8 cellular contexts compared by ENCODE assay signal in the genomic region with DNA sequence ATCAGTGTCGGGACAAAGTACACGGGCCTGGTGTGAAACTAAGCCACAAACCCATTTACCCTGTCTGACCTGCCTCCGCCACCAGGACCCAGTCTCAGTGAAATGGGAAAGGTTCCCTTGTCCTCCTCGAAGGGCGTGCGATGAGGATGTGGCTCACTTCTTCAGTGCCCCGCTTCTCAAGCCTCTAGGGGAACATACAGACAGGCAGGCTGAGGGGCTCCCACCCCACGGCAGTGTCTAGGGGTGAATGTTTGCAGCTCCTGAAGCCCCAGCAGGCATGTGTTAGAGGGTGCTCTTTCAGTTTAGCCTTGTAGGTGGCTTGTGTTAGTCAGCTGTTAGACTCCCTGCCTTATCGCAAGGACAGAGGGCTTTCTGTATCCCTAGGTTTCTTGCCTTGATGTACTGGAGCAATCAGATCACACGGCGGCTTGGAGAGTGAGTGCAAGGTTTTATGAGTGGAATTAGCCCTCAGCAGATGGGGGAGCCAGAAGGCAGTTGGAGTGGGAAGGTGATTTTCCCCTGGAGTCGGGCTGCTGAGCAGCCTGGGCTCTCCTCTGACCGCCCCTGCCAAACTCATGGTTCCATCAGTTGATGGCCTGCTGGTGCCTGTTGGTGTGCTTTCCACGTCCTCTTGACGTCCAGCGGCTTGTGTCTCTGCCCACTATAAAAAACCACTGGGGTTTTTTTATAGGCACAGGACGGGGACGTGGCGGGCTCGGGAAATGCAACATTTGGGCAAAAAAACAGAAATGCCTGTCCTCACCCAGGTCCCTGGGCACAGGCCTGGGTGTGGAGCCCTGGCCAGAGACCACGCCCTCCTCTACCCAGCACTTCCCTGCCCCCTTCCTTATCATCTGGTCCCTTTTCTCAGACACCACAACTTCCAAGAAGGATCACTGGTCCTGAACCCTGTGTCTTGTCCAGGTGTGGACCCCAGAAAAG. TPM values are rescaled to one million over a fixed set of nuclear protein-coding genes. Genes with fewer than 3 reads are reported as not detected.
DNase-seq lines count a peak whose midpoint lies in the region; ATAC-seq, FAIRE-seq and TF ChIP-seq lines count a peak whose summit lies in the region.

No MANE protein-coding gene starts in this region.

- DNase-seq in A549 (ENCODE audit: low read depth in 1 of 2, low spot score in 1 of 2), result peak; percentile 32 to 33
- peak; percentile 51 for DNase-seq in GM06990 (ENCODE audit: extremely low read depth, insufficient read length)
- DNase-seq in MM.1S, result peak; percentile 41
- DNase-seq in activated CD8-positive, alpha-beta memory T cell treated with anti-CD3 and anti-CD28 coated beads, Interleukin-2, amount 10 ng/mL, durations not matched to agents 7 days and 5 days, result peak; percentile 61
- peak; percentile 44 for DNase-seq in germinal center (ENCODE audit: low spot score)
- DNase-seq in NCI-H2029 (lab: John Stamatoyannopoulos, UW), result no peak
- no peak for DNase-seq in effector CD4-positive, alpha-beta T cell

- TF ChIP-seq POLR2A in A549 (IDR thresholded peaks at IDR 0.05; ENCODE audit: low read length), result no peak

- H3K4me1 Mint-ChIP-seq in activated CD8-positive, alpha-beta memory T cell treated with anti-CD3 and anti-CD28 coated beads, Interleukin-2, amount 10 ng/mL, durations not matched to agents 7 days and 5 days, result peaks cover 27% of the 10 kb centered on the region

- peak overlapping the region; percentile 93 for H3K4me2 ChIP-seq in A549
- H3K4me2 ChIP-seq in MM.1S (ENCODE audit: low read depth, low read length), result peak overlapping the region; percentile 98
- H3K4me2 ChIP-seq in skeletal muscle satellite cell (ENCODE audit: low read length), result peak overlapping the region; percentile 99

- peak overlapping the region; percentile 90 for H3K9ac ChIP-seq in MM.1S (ENCODE audit: low read length)
- H3K9ac ChIP-seq in skeletal muscle satellite cell (ENCODE audit: low read depth, low read length), result peak overlapping the region; percentile 93

- H3K36me3 ChIP-seq in GM06990 (ENCODE audit: control insufficient read depth, insufficient read depth, low read length), result peaks cover 7% of the 10 kb centered on the region
- peaks cover 7% of the 10 kb centered on the region for H3K36me3 ChIP-seq in MM.1S (replicated peaks; ENCODE audit: insufficient read depth, low read length)
- peaks cover 13% of the 10 kb centered on the region for H3K36me3 ChIP-seq in skeletal muscle satellite cell (ENCODE audit: insufficient read depth, low read length)

- no peaks in the 10 kb centered on the region for H3K9me3 ChIP-seq in A549
- no peaks in the 10 kb centered on the region for H3K9me3 ChIP-seq in MM.1S (replicated peaks; ENCODE audit: insufficient read depth, low read length)
- no peaks in the 10 kb centered on the region for H3K9me3 ChIP-seq in skeletal muscle satellite cell (replicated peaks; ENCODE audit: low read length)

- H3K4me1 ChIP-seq in A549, result peaks cover 16% of the 10 kb centered on the region
- peaks cover 8% of the 10 kb centered on the region for H3K4me1 ChIP-seq in MM.1S (ENCODE audit: low read length)
- H3K4me1 ChIP-seq in skeletal muscle satellite cell (ENCODE audit: control insufficient read depth, insufficient read depth, low read length), result peaks cover 16% of the 10 kb centered on the region

- TF ChIP-seq EP300 in A549 (IDR thresholded peaks at IDR 0.05), result no peak

- no peak for TF ChIP-seq CTCF in A549 (IDR thresholded peaks at IDR 0.05)
- no peak for TF ChIP-seq CTCF in GM06990 (IDR thresholded peaks at IDR 0.05; ENCODE audit: insufficient read depth, low read length, poor library complexity, severe bottlenecking)
- TF ChIP-seq CTCF in MM.1S (IDR thresholded peaks at IDR 0.05; ENCODE audit: low read length), result no peak

- no peak for FAIRE-seq in A549 (lab: Jason Lieb, UNC)

- peak; percentile 62 for ATAC-seq in A549
- peak; percentile 52 for ATAC-seq in activated CD8-positive, alpha-beta memory T cell treated with anti-CD3 and anti-CD28 coated beads, Interleukin-2, amount 10 ng/mL, durations not matched to agents 7 days and 5 days

- H3K27me3 ChIP-seq in GM06990 (replicated peaks; ENCODE audit: control insufficient read depth, insufficient read depth, low read length) (no peaks in the 10 kb centered on the region), MM.1S (replicated peaks; ENCODE audit: insufficient read depth, low read length) (no peaks in the 10 kb centered on the region), skeletal muscle satellite cell (ENCODE audit: control insufficient read depth, insufficient read depth, low read length) (no peaks in the 10 kb centered on the region)

- H3K36me3 Mint-ChIP-seq in activated CD8-positive, alpha-beta memory T cell treated with anti-CD3 and anti-CD28 coated beads, Interleukin-2, amount 10 ng/mL, durations not matched to agents 7 days and 5 days, result peaks cover 15% of the 10 kb centered on the region

- no peaks in the 10 kb centered on the region for H3K27me3 Mint-ChIP-seq in activated CD8-positive, alpha-beta memory T cell treated with anti-CD3 and anti-CD28 coated beads, Interleukin-2, amount 10 ng/mL, durations not matched to agents 7 days and 5 days

- no peak for TF ChIP-seq RAD21 in A549 (conservative IDR thresholded peaks at IDR 0.05 in 1 of 2, IDR thresholded peaks at IDR 0.05 in 1 of 2)

- H3K9me3 Mint-ChIP-seq in activated CD8-positive, alpha-beta memory T cell treated with anti-CD3 and anti-CD28 coated beads, Interleukin-2, amount 10 ng/mL, durations not matched to agents 7 days and 5 days (ENCODE audit: low read depth), result no peaks in the 10 kb centered on the region

- H2AFZ ChIP-seq in MM.1S (ENCODE audit: low read length), result peak overlapping the region; percentile 70

- peak overlapping the region; percentile 91 for H3K4me3 Mint-ChIP-seq in activated CD8-positive, alpha-beta memory T cell treated with anti-CD3 and anti-CD28 coated beads, Interleukin-2, amount 10 ng/mL, durations not matched to agents 7 days and 5 days

- POLR2A ChIA-PET in A549 (lab: Yijun Ruan, JAX), result interaction anchor here (1.0 to 2.0 kb wide), 5 partner anchors 9 to 111 kb away, joined by 3 to 8 read pairs (median 3); a partner anchor contains a TSS

- H3F3A ChIP-seq in MM.1S (ENCODE audit: insufficient read depth, low read length), result peaks cover 10% of the 10 kb centered on the region

- 46% methylated on average over 17 of the region's 21 CpGs for WGBS in A549 (ENCODE audit: missing lambda C conversion rate)

- H3K27ac ChIP-seq in A549 (peak overlapping the region; percentile 94 to 98), MM.1S (ENCODE audit: low read length) (peak overlapping the region; percentile 39; the same call in 1 of the 2 replicates)

- H3K4me3 ChIP-seq in A549 (peak overlapping the region; percentile 99), GM06990 (replicated peaks; ENCODE audit: low read depth, low read length) (peak overlapping the region; percentile 89), MM.1S (ENCODE audit: low read length) (peak overlapping the region; percentile 96), skeletal muscle satellite cell (ENCODE audit: low read length) (peak overlapping the region; percentile 99)

- peak overlapping the region; percentile 92 for H3K27ac Mint-ChIP-seq in activated CD8-positive, alpha-beta memory T cell treated with anti-CD3 and anti-CD28 coated beads, Interleukin-2, amount 10 ng/mL, durations not matched to agents 7 days and 5 days

- no peaks in the 10 kb centered on the region for H4K20me1 ChIP-seq in MM.1S (ENCODE audit: insufficient read depth, low read length)

- CTCF ChIA-PET in A549 (lab: Yijun Ruan, JAX), result interaction anchor here (0.7 to 4.4 kb wide), 2 partner anchors 13 to 105 kb away, joined by 3 to 18 read pairs; no protein-coding TSS in a partner anchor
- CTCF ChIA-PET in activated CD8-positive, alpha-beta memory T cell treated with anti-CD3 and anti-CD28 coated beads, Interleukin-2, amount 10 ng/mL, durations not matched to agents 7 days and 5 days (lab: Charles Lee), result interaction anchor here (1.2 to 1.9 kb wide), 4 partner anchors 11 to 105 kb away, joined by 3 to 9 read pairs (median 4); a partner anchor contains a TSS

- H3K79me2 ChIP-seq in MM.1S (ENCODE audit: low read length), result peaks cover 37% of the 10 kb centered on the region

- H3K9me2 ChIP-seq in MM.1S (replicated peaks; ENCODE audit: insufficient read depth, low read length), result no peaks in the 10 kb centered on the region

RNA-seq across cellular contexts. Expression of a gene that starts 0.8 kb away (rescaled TPM):
- 32.9 and 38.3 TPM in 2 replicates for polyA plus RNA-seq in A549 (2011; rRNA removed)
- 119 and 138 TPM in 2 replicates for polyA plus RNA-seq in A549 (2012; cell fraction: cytosol; rRNA removed)
- 78.7 TPM in 2 replicates for polyA plus RNA-seq in A549 (2012; cell fraction: nucleus; rRNA removed)
- polyA plus RNA-seq in A549 (2017; fragmentation: RNase III; extraction: RNeasy Plus Mini Kit Qiagen cat#74134 plus additional on column Dnase treatment), result 92.3 to 95.4 TPM (median 92.9 TPM) in 3 replicates
- 22.9 and 34.6 TPM in 2 replicates for polyA minus RNA-seq in A549 (2011; rRNA and poly(A)+ RNA removed)
- 100 to 1,000 TPM in 1 of 2 experiments, 10 to 100 TPM in 1; 85.7 to 105 TPM for total RNA-seq in activated CD8-positive, alpha-beta memory T cell treated with anti-CD3 and anti-CD28 coated beads, Interleukin-2, amount 10 ng/mL, durations not matched to agents 7 days and 5 days
- 19.0 and 28.6 TPM in 2 replicates for total RNA-seq in skeletal muscle satellite cell (2012; rRNA removed)

RNA-seq across cellular contexts. Expression of a gene that starts 0.8 kb away (rescaled TPM):
- polyA plus RNA-seq in A549 (2011; rRNA removed), result 30.6 and 35.6 TPM in 2 replicates
- 26.6 and 30.3 TPM in 2 replicates for polyA plus RNA-seq in A549 (2012; cell fraction: cytosol; rRNA removed)
- 13.3 and 14.7 TPM in 2 replicates for polyA plus RNA-seq in A549 (2012; cell fraction: nucleus; rRNA removed)
- polyA plus RNA-seq in A549 (2017; fragmentation: RNase III; extraction: RNeasy Plus Mini Kit Qiagen cat#74134 plus additional on column Dnase treatment), result 41.3 to 47.0 TPM (median 44.0 TPM) in 3 replicates
- 13.8 and 20.1 TPM in 2 replicates for polyA minus RNA-seq in A549 (2011; rRNA and poly(A)+ RNA removed)
- total RNA-seq in activated CD8-positive, alpha-beta memory T cell treated with anti-CD3 and anti-CD28 coated beads, Interleukin-2, amount 10 ng/mL, durations not matched to agents 7 days and 5 days, result 10 to 100 TPM; 27.6 to 35.1 TPM
- 16.6 and 19.3 TPM in 2 replicates for total RNA-seq in skeletal muscle satellite cell (2012; rRNA removed)

RNA-seq across cellular contexts. Expression of a gene that starts 10.1 kb away (rescaled TPM):
- polyA plus RNA-seq in A549 (2011; rRNA removed) (10.4 and 16.6 TPM in 2 replicates), A549 (2017; fragmentation: RNase III; extraction: RNeasy Plus Mini Kit Qiagen cat#74134 plus additional on column Dnase treatment) (12.6 to 14.9 TPM (median 13.6 TPM) in 3 replicates)
- 24.1 and 27.9 TPM in 2 replicates for polyA plus RNA-seq in A549 (2012; cell fraction: cytosol; rRNA removed)
- 45.5 and 56.8 TPM in 2 replicates for polyA plus RNA-seq in A549 (2012; cell fraction: nucleus; rRNA removed)
- 15.3 and 24.3 TPM in 2 replicates for polyA minus RNA-seq in A549 (2011; rRNA and poly(A)+ RNA removed)
- 10 to 100 TPM; 60.0 to 97.7 TPM for total RNA-seq in activated CD8-positive, alpha-beta memory T cell treated with anti-CD3 and anti-CD28 coated beads, Interleukin-2, amount 10 ng/mL, durations not matched to agents 7 days and 5 days
- 34.2 and 37.4 TPM in 2 replicates for total RNA-seq in skeletal muscle satellite cell (2012; rRNA removed)

Comparison
In these comparisons a context has a peak if more than half of its experiments do, and no peak if none do; other contexts are left out.
1. DNase-seq: peak in A549 (2 of 2), GM06990 (single experiment), MM.1S (single experiment), activated CD8-positive, alpha-beta memory T cell treated with anti-CD3 and anti-CD28 coated beads, Interleukin-2, amount 10 ng/mL, durations not matched to agents 7 days and 5 days (single experiment) and germinal center (single experiment); none in NCI-H2029 (single experiment) and effector CD4-positive, alpha-beta T cell (single experiment).
2. Peak in every context shown above with its lines, with median percentiles within 50 percentile points of each other: H3K4me2 ChIP-seq and H3K4me3 ChIP-seq.